ENCODE assay signal across 8 cellular contexts in genomic region chrX:149503446-149503845, GRCh38. TPM values are rescaled to one million over a fixed set of nuclear protein-coding genes. Genes with fewer than 3 reads are reported as not detected.
DNase-seq lines count a peak whose midpoint lies in the region; ATAC-seq, FAIRE-seq and TF ChIP-seq lines count a peak whose summit lies in the region.
"Not testable (repeated sequence)": the region's sequence is repeated elsewhere in the genome, so short reads cannot be mapped to it uniquely, and the experiment has no call there.

No MANE protein-coding gene starts in this region.

- TF ChIP-seq RAD21 in A549 (conservative IDR thresholded peaks at IDR 0.05 in 1 of 2, IDR thresholded peaks at IDR 0.05 in 1 of 2) = not testable (repeated sequence)

- H3K4me2 ChIP-seq in A549 = peak overlapping the region; percentile 97

- no CpG with 5 or more reads among the region's 10 CpGs for WGBS in A549 (ENCODE audit: missing lambda C conversion rate)

- not testable (repeated sequence) for TF ChIP-seq EP300 in A549 (IDR thresholded peaks at IDR 0.05)

- intact Hi-C loops in posterior vena cava (cut with DNase I) = loop anchor here in 1 of 2 donors (10.0 kb wide), 1 partner anchor 131 kb away; the partner anchor contains the start of gene TMEM185A

- CTCF ChIA-PET in A549 (lab: Yijun Ruan, JAX) = interaction anchor here (1.0 to 1.5 kb wide), 2 partner anchors 12 kb away, joined by 4 read pairs; no protein-coding TSS in a partner anchor

- DNase-seq in A549 (ENCODE audit: low read depth in 1 of 2, low spot score in 1 of 2) (peak in 1 of 2 experiments; percentile 78), M059J (ENCODE audit: low read depth) (peak; percentile 90), T follicular helper cell (ENCODE audit: low read depth) (peak; percentile 60), activated gamma-delta T cell treated with Interleukin-2 at 50 U/mL for 16 hours (peak; percentile 53), fibroblast of the conjunctiva (ENCODE audit: low read depth) (peak; percentile 49), posterior vena cava (ENCODE audit: low spot score) (peak; percentile 82)

- ATAC-seq in A549 = peak; percentile 79 to 81
- peak; percentile 77 for ATAC-seq in GM18517 (IDR thresholded peaks at IDR 0.05; ENCODE audit: unreplicated experiment)
- ATAC-seq in HG02759 (IDR thresholded peaks at IDR 0.05; ENCODE audit: unreplicated experiment) = peak; percentile 68

- peaks cover 16% of the 10 kb centered on the region; the same call in 2 of the 3 replicates for H3K4me1 ChIP-seq in A549

- peak overlapping the region; percentile 65; the same call in 1 of the 3 replicates for H3K4me3 ChIP-seq in A549

- not testable (repeated sequence) for TF ChIP-seq CTCF in A549 (IDR thresholded peaks at IDR 0.05)

- TF ChIP-seq POLR2A in A549 (IDR thresholded peaks at IDR 0.05; ENCODE audit: low read length) = not testable (repeated sequence)

- not testable (repeated sequence) for H3K9me3 ChIP-seq in A549

- FAIRE-seq in A549 (lab: Jason Lieb, UNC) = peak; percentile 100

- POLR2A ChIA-PET in A549 (lab: Yijun Ruan, JAX) = interaction anchor here (2.8 kb wide), 1 partner anchor 19 kb away, joined by 13 read pairs; no protein-coding TSS in a partner anchor

- H3K27ac ChIP-seq in A549 = peak overlapping the region; percentile 83 to 98; a peak in 5 of 6 replicates

TF ChIP-seq in A549, 52 proteins besides CTCF, POLR2A, EP300 and RAD21:
- peak; percentile 50; the same call in 1 of the 2 replicates for TF ChIP-seq GATA3 (IDR thresholded peaks at IDR 0.05; ENCODE audit: borderline replicate concordance)

RNA-seq across cellular contexts. Expression of gene IDS, which starts 1.7 kb away (rescaled TPM):
- 120 and 135 TPM in 2 replicates for polyA plus RNA-seq in A549 (2011; rRNA removed)
- polyA plus RNA-seq in A549 (2012; cell fraction: cytosol; rRNA removed) = 65.4 and 82.6 TPM in 2 replicates
- 51.1 and 56.5 TPM in 2 replicates for polyA plus RNA-seq in A549 (2012; cell fraction: nucleus; rRNA removed)
- polyA plus RNA-seq in A549 (2017; fragmentation: RNase III; extraction: RNeasy Plus Mini Kit Qiagen cat#74134 plus additional on column Dnase treatment) = 40.6 to 46.8 TPM (median 44.5 TPM) in 3 replicates
- polyA minus RNA-seq in A549 (2011; rRNA and poly(A)+ RNA removed) = 130 and 171 TPM in 2 replicates
- total RNA-seq in M059J (2014; rRNA removed; shearing (Covaris generic)) = 59.8 and 92.5 TPM in 2 replicates
- 100 to 1,000 TPM in 1 of 2 donors, 10 to 100 TPM in 1; 88.2 to 102 TPM for total RNA-seq in posterior vena cava

RNA-seq across cellular contexts. Expression of gene EOLA1, which starts 37.4 kb away (rescaled TPM):
- 23.3 and 26.0 TPM in 2 replicates for polyA plus RNA-seq in A549 (2011; rRNA removed)
- polyA plus RNA-seq in A549 (2012; cell fraction: cytosol; rRNA removed) = 15.5 and 16.2 TPM in 2 replicates
- polyA plus RNA-seq in A549 (2012; cell fraction: nucleus; rRNA removed) = 16.5 and 17.1 TPM in 2 replicates
- polyA plus RNA-seq in A549 (2017; fragmentation: RNase III; extraction: RNeasy Plus Mini Kit Qiagen cat#74134 plus additional on column Dnase treatment) = 14.5 to 16.9 TPM (median 16.4 TPM) in 3 replicates
- 11.8 and 12.7 TPM in 2 replicates for polyA minus RNA-seq in A549 (2011; rRNA and poly(A)+ RNA removed)
- 29.6 and 46.1 TPM in 2 replicates for total RNA-seq in M059J (2014; rRNA removed; shearing (Covaris generic))
- total RNA-seq in posterior vena cava = 10 to 100 TPM; 15.8 to 18.1 TPM

RNA-seq across cellular contexts. Expression of gene HSFX3, which starts 46.3 kb away (rescaled TPM):
- not detected in 2 replicates for polyA plus RNA-seq in A549 (2011; rRNA removed)
- not detected in 2 replicates for polyA plus RNA-seq in A549 (2012; cell fraction: cytosol; rRNA removed)
- not detected in 2 replicates for polyA plus RNA-seq in A549 (2012; cell fraction: nucleus; rRNA removed)
- polyA plus RNA-seq in A549 (2017; fragmentation: RNase III; extraction: RNeasy Plus Mini Kit Qiagen cat#74134 plus additional on column Dnase treatment) = not detected in 3 replicates
- not detected in 2 replicates for polyA minus RNA-seq in A549 (2011; rRNA and poly(A)+ RNA removed)
- not detected in 2 replicates for total RNA-seq in M059J (2014; rRNA removed; shearing (Covaris generic))
- total RNA-seq in posterior vena cava = not detected
